13 cellular contexts compared by ENCODE assay signal in the genomic region with DNA sequence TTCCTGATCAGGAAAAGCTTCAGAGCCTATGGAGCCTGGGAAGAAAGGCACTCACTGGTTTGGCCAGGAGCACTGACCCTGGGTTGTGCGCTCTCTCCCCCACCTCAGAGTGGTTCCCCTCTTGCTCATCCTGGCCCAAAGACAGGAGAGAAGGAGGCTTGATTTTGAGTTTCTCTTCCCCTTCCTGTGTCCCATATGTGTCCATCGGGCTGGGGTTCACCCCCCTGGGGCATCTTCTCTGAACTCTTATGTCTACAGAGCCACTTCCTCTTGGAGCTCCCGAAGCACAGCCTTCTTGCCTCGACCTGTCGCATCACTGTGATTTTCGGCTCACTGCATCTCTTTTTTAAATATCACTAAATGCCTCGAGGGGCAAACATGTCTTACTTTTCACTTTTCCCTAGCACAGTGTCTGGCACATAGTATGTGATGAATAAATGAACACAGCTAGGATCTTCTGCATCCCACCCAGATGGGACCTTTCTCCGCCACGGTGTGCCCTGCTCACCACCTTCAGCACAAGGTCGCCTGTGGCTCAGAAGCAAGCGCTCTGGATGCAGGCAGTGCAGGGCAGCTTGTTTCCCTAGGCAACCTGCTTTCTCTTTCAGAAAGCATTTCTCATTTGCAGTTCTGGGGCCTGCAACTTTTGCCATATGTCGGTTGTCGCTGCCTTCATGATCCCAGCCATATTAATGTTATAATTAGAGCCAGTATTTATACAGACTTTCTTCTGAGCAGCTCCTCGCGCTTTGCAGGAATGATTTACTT.
DNase-seq lines count a peak whose midpoint lies in the region; ATAC-seq and TF ChIP-seq lines count a peak whose summit lies in the region.
"Had no signal": no experiment of that assay in that cellular context is flagged by ENCODE, and none has a peak within 500 bp of the region (broad histone marks: within the 10 kb centered on the region; RNA-seq: fewer than 3 reads in every experiment).

No MANE protein-coding gene starts in this region.

- peaks cover 27% of the 10 kb centered on the region for H3K4me1 Mint-ChIP-seq in activated CD4-positive, alpha-beta T cell treated with anti-CD3 and anti-CD28 coated beads for 36 hours
- H3K4me1 Mint-ChIP-seq in nephron = peaks cover 37% of the 10 kb centered on the region
- peaks cover 9% of the 10 kb centered on the region for H3K4me1 Mint-ChIP-seq in activated T-cell treated with anti-CD3 and anti-CD28 coated beads, Interleukin-2, amount 50 U/mL, for 4 hours (ENCODE audit: low read depth)

- POLR2A ChIA-PET in activated CD4-positive, alpha-beta T cell treated with anti-CD3 and anti-CD28 coated beads for 36 hours (lab: Charles Lee) = no interaction called here

- DNase-seq in activated CD4-positive, alpha-beta T cell treated with anti-CD3 and anti-CD28 coated beads for 36 hours = peak; percentile 16
- no peak for DNase-seq in activated CD4-positive, alpha-beta T cell treated with anti-CD3 and anti-CD28 coated beads, Interleukin-2, amount 50 U/mL, for 1 hour
- peak; percentile 5 for DNase-seq in RPMI8226
- DNase-seq in coronary artery (ENCODE audit: low spot score) = no peak
- no peak for DNase-seq in activated CD8-positive, alpha-beta memory T cell treated with anti-CD3 and anti-CD28 coated beads, Interleukin-2, amount 50 U/mL, for 48 hours
- DNase-seq in activated T-cell treated with anti-CD3 and anti-CD28 coated beads, Interleukin-2, amount 50 U/mL, for 4 hours = no peak
- DNase-seq: activated gamma-delta T cell, mammary epithelial cell, NCI-H526, spleen, trophoblast cell had no signal

- H3K4me3 ChIP-seq in coronary artery = no peak overlapping the region
- H3K4me3 ChIP-seq: spleen had no signal

- ATAC-seq in activated CD4-positive, alpha-beta T cell treated with anti-CD3 and anti-CD28 coated beads for 36 hours = no peak
- ATAC-seq in HG02610 (IDR thresholded peaks at IDR 0.05; ENCODE audit: unreplicated experiment) = peak; percentile 78
- ATAC-seq in activated T-cell treated with anti-CD3 and anti-CD28 coated beads, Interleukin-2, amount 50 U/mL, for 4 hours = no peak

- no peaks in the 10 kb centered on the region for H3K9me3 Mint-ChIP-seq in activated CD4-positive, alpha-beta T cell treated with anti-CD3 and anti-CD28 coated beads for 36 hours (ENCODE audit: low read depth)
- H3K9me3 Mint-ChIP-seq in nephron = no peaks in the 10 kb centered on the region
- H3K9me3 Mint-ChIP-seq in activated T-cell treated with anti-CD3 and anti-CD28 coated beads, Interleukin-2, amount 50 U/mL, for 4 hours = no peaks in the 10 kb centered on the region

- H3K27ac Mint-ChIP-seq in activated CD4-positive, alpha-beta T cell treated with anti-CD3 and anti-CD28 coated beads for 36 hours = peak overlapping the region; percentile 48
- H3K27ac Mint-ChIP-seq in nephron = peak overlapping the region in 2 of 3 experiments; percentile 16 to 50

- no peaks in the 10 kb centered on the region for H3K27me3 Mint-ChIP-seq in activated CD4-positive, alpha-beta T cell treated with anti-CD3 and anti-CD28 coated beads for 36 hours
- no peaks in the 10 kb centered on the region for H3K27me3 Mint-ChIP-seq in nephron (ENCODE audit: low read depth)
- no peaks in the 10 kb centered on the region for H3K27me3 Mint-ChIP-seq in activated T-cell treated with anti-CD3 and anti-CD28 coated beads, Interleukin-2, amount 50 U/mL, for 4 hours (ENCODE audit: low read depth)

- no peak overlapping the region for H3K27ac ChIP-seq in coronary artery
- H3K27ac ChIP-seq: spleen had no signal

- TF ChIP-seq CTCF in nephron (IDR thresholded peaks at IDR 0.05; ENCODE audit: unreplicated experiment in 3 of 3) (no peak), coronary artery (IDR thresholded peaks at IDR 0.05) (no peak)

- intact Hi-C loops in activated CD4-positive, alpha-beta T cell treated with anti-CD3 and anti-CD28 coated beads for 36 hours (cut with DNase I, micrococcal nuclease) = no loop called here

- no peaks in the 10 kb centered on the region for H3K36me3 Mint-ChIP-seq in activated CD4-positive, alpha-beta T cell treated with anti-CD3 and anti-CD28 coated beads for 36 hours (ENCODE audit: low read depth)
- H3K36me3 Mint-ChIP-seq in nephron (ENCODE audit: low read depth) = no peaks in the 10 kb centered on the region
- H3K36me3 Mint-ChIP-seq in activated T-cell treated with anti-CD3 and anti-CD28 coated beads, Interleukin-2, amount 50 U/mL, for 4 hours (ENCODE audit: insufficient read depth) = no peaks in the 10 kb centered on the region

- CTCF ChIA-PET in activated CD4-positive, alpha-beta T cell treated with anti-CD3 and anti-CD28 coated beads for 36 hours (lab: Charles Lee) = interaction anchor here (0.8 kb wide), 1 partner anchor 793 kb away, joined by 3 read pairs; no protein-coding TSS in a partner anchor

- H3K4me3 Mint-ChIP-seq in activated CD4-positive, alpha-beta T cell treated with anti-CD3 and anti-CD28 coated beads for 36 hours = no peak overlapping the region
- no peak overlapping the region for H3K4me3 Mint-ChIP-seq in nephron
- H3K4me3 Mint-ChIP-seq in activated T-cell treated with anti-CD3 and anti-CD28 coated beads, Interleukin-2, amount 50 U/mL, for 4 hours = no peak overlapping the region

Comparison
In these comparisons a context has a peak if more than half of its experiments do, and no peak if none do; other contexts are left out.
1. DNase-seq: peak in activated CD4-positive, alpha-beta T cell treated with anti-CD3 and anti-CD28 coated beads for 36 hours (single experiment) and RPMI8226 (single experiment); none in activated CD4-positive, alpha-beta T cell treated with anti-CD3 and anti-CD28 coated beads, Interleukin-2, amount 50 U/mL, for 1 hour (single experiment), coronary artery (single experiment), activated CD8-positive, alpha-beta memory T cell treated with anti-CD3 and anti-CD28 coated beads, Interleukin-2, amount 50 U/mL, for 48 hours (single experiment) and activated T-cell treated with anti-CD3 and anti-CD28 coated beads, Interleukin-2, amount 50 U/mL, for 4 hours (single experiment).